In genomic region chr1:1432951-1433803, GRCh38 we compare ENCODE assay signal across 9 cellular contexts. TPM values are rescaled to one million over a fixed set of nuclear protein-coding genes. Genes with fewer than 3 reads are reported as not detected.
A peak's percentile ranks its signal among the peaks of the same experiment; 100 is the strongest.
DNase-seq lines count a peak whose midpoint lies in the region; ATAC-seq, FAIRE-seq and TF ChIP-seq lines count a peak whose summit lies in the region.
"Had no signal": no experiment of that assay in that cellular context is flagged by ENCODE, and none has a peak within 500 bp of the region (broad histone marks: within the 10 kb centered on the region; RNA-seq: fewer than 3 reads in every experiment).

No MANE protein-coding gene starts in this region.

- H2BK15ac ChIP-seq in neuronal stem cell (ENCODE audit: low read length), result peak overlapping the region; percentile 99

- WGBS in esophagus squamous epithelium, 2 donors, result 0 to 25% methylated on average over 1 to 5 of the region's 34 CpGs
- WGBS in neuronal stem cell (ENCODE audit: extremely low coverage in 2 of 2, insufficient read length in 2 of 2, insufficient replicate concordance in 1 of 2), 2 donors, result no CpG with 5 or more reads among the region's 34 CpGs

- H2AK5ac ChIP-seq in neuronal stem cell (ENCODE audit: low read depth, low read length), result peak overlapping the region; percentile 100

- no peak for ATAC-seq in HG03457 (IDR thresholded peaks at IDR 0.05; ENCODE audit: unreplicated experiment)
- no peak for ATAC-seq in GM21576 (IDR thresholded peaks at IDR 0.05; ENCODE audit: unreplicated experiment)
- ATAC-seq in GM19035 (IDR thresholded peaks at IDR 0.05; ENCODE audit: unreplicated experiment), result no peak

- peak overlapping the region; percentile 25 for H2AFZ ChIP-seq in neuronal stem cell (ENCODE audit: low read length)

- no peak for TF ChIP-seq CTCF in esophagus squamous epithelium (IDR thresholded peaks at IDR 0.05)

- DNase-seq in NCI-H526 treated with DMSO at 0.1 percent for 48 hours (lab: John Stamatoyannopoulos, UW) (peak; percentile 64), esophagus squamous epithelium (lab: John Stamatoyannopoulos, UW) (no peak), neuronal stem cell (ENCODE audit: low spot score) (peak; percentile 81), NCI-H146 treated with DMSO at 0.1 percent for 48 hours (lab: John Stamatoyannopoulos, UW; ENCODE audit: unreplicated experiment) (no peak)

- peak overlapping the region; percentile 94 for H2BK5ac ChIP-seq in neuronal stem cell (ENCODE audit: low read length)

- peak in 2 of 4 donors; percentile 26 to 64 for TF ChIP-seq POLR2A in esophagus squamous epithelium (IDR thresholded peaks at IDR 0.05)

- peaks cover 3% of the 10 kb centered on the region for H3K79me1 ChIP-seq in neuronal stem cell (ENCODE audit: low read depth, low read length)

- peak overlapping the region; percentile 92 for H3K23ac ChIP-seq in neuronal stem cell (ENCODE audit: low read depth, low read length, poor library complexity)

- peaks cover 0 to 3% (median 0%) of the 10 kb centered on the region in 3 donors for H3K36me3 ChIP-seq in esophagus squamous epithelium
- no peaks in the 10 kb centered on the region for H3K36me3 ChIP-seq in neuronal stem cell (replicated peaks in 1 of 2; ENCODE audit: control insufficient read depth in 2 of 2, insufficient read depth in 2 of 2, low read length in 2 of 2)

- peak overlapping the region; percentile 84 for H3K14ac ChIP-seq in neuronal stem cell (ENCODE audit: low read length)

- H3K9ac ChIP-seq in neuronal stem cell (ENCODE audit: low read depth, low read length, poor library complexity), result peak overlapping the region; percentile 90

- H3K4me3 ChIP-seq in esophagus squamous epithelium (peak overlapping the region in 3 of 4 donors; percentile 53 to 75 (median 70)), neuronal stem cell (ENCODE audit: low read length in 2 of 2) (peak overlapping the region in 1 of 2 donors; percentile 30)

- peak overlapping the region; percentile 93 to 97 (median 96) for H3K27ac ChIP-seq in esophagus squamous epithelium
- H3K27ac ChIP-seq in neuronal stem cell (replicated peaks; ENCODE audit: low read length), result peak overlapping the region; percentile 89
- H3K27ac ChIP-seq: HL-60 had no signal

- H3K18ac ChIP-seq in neuronal stem cell (ENCODE audit: low read length), result peak overlapping the region; percentile 99

- H3K4me1 ChIP-seq in esophagus squamous epithelium (peaks cover 77 to 99% (median 82%) of the 10 kb centered on the region in 3 donors), neuronal stem cell (ENCODE audit: control insufficient read depth in 2 of 2, insufficient read depth in 1 of 2, low read depth in 1 of 2, low read length in 2 of 2) (peaks cover 45 to 67% of the 10 kb centered on the region in 2 donors)

- H2BK120ac ChIP-seq in neuronal stem cell (ENCODE audit: low read depth, low read length), result peak overlapping the region; percentile 91

- intact Hi-C loops in esophagus squamous epithelium (cut with DNase I), result no loop called here

- H3K9me3 ChIP-seq in esophagus squamous epithelium, result no peaks in the 10 kb centered on the region
- H3K9me3 ChIP-seq in neuronal stem cell (replicated peaks in 1 of 2; ENCODE audit: control insufficient read depth in 2 of 2, insufficient read depth in 1 of 2, low read depth in 1 of 2, low read length in 2 of 2), result peaks cover 0 to 2% of the 10 kb centered on the region in 2 donors

- H3K4me2 ChIP-seq in neuronal stem cell (ENCODE audit: insufficient read depth, low read length, poor library complexity, severe bottlenecking), result peak overlapping the region; percentile 56

- peak overlapping the region; percentile 99 for H4K8ac ChIP-seq in neuronal stem cell (ENCODE audit: low read depth, low read length)

- H3K4ac ChIP-seq in neuronal stem cell (ENCODE audit: low read length), result peak overlapping the region; percentile 87

- peak overlapping the region; percentile 99 for H2BK12ac ChIP-seq in neuronal stem cell (ENCODE audit: low read length)

- FAIRE-seq in G401.6 (lab: Jason Lieb, UNC), result peak; percentile 74

- H3K27me3 ChIP-seq in esophagus squamous epithelium (peaks cover 0 to 23% (median 0%) of the 10 kb centered on the region in 4 donors), neuronal stem cell (ENCODE audit: control insufficient read depth in 3 of 3, insufficient read depth in 3 of 3, low read depth in 1 of 3, low read length in 3 of 3) (peaks cover 0 to 20% (median 5%) of the 10 kb centered on the region in 3 experiments)

- peak overlapping the region; percentile 77 for H4K91ac ChIP-seq in neuronal stem cell (ENCODE audit: low read depth, low read length, poor library complexity)

RNA-seq across cellular contexts. Expression of gene VWA1, which starts 2.3 kb away (rescaled TPM):
- total RNA-seq in esophagus squamous epithelium, result 10 to 100 TPM; 20.0 to 55.0 (median 34.6) TPM
- polyA plus RNA-seq in neuronal stem cell (2013, experiment 1 of 2), result 5.0 TPM
- 4.8 TPM for polyA plus RNA-seq in neuronal stem cell (2013, experiment 2 of 2)

RNA-seq across cellular contexts. Expression of gene ANKRD65, which starts 12.1 kb away (rescaled TPM):
- 10 to 100 TPM in 2 of 4 donors, 1 to 10 TPM in 2; 4.7 to 28.3 (median 14.4) TPM for total RNA-seq in esophagus squamous epithelium
- 2.0 TPM for polyA plus RNA-seq in neuronal stem cell (2013, experiment 1 of 2)
- 2.0 TPM for polyA plus RNA-seq in neuronal stem cell (2013, experiment 2 of 2)

RNA-seq across cellular contexts. Expression of gene ATAD3C, which starts 16.3 kb away (rescaled TPM):
- total RNA-seq in esophagus squamous epithelium, result under 1 TPM; under 0.01 to 1.00 (median 0.28) TPM
- 0.45 TPM for polyA plus RNA-seq in neuronal stem cell (2013, experiment 1 of 2)
- 0.42 TPM for polyA plus RNA-seq in neuronal stem cell (2013, experiment 2 of 2)

RNA-seq across cellular contexts. Expression of gene MRPL20, which starts 26.1 kb away (rescaled TPM):
- 100 to 1,000 TPM in 3 of 4 donors, 10 to 100 TPM in 1; 98.0 to 157 (median 116) TPM for total RNA-seq in esophagus squamous epithelium
- 132 TPM for polyA plus RNA-seq in neuronal stem cell (2013, experiment 1 of 2)
- polyA plus RNA-seq in neuronal stem cell (2013, experiment 2 of 2), result 135 TPM

RNA-seq across cellular contexts. Expression of gene CCNL2, which starts 34.0 kb away (rescaled TPM):
- 100 to 1,000 TPM in 2 of 4 donors, 10 to 100 TPM in 2; 42.5 to 213 (median 104) TPM for total RNA-seq in esophagus squamous epithelium
- polyA plus RNA-seq in neuronal stem cell (2013, experiment 1 of 2), result 91.8 TPM
- 90.5 TPM for polyA plus RNA-seq in neuronal stem cell (2013, experiment 2 of 2)

Comparison
In these comparisons a context has a peak if more than half of its experiments do, and no peak if none do; other contexts are left out.
1. DNase-seq: peak in NCI-H526 treated with DMSO at 0.1 percent for 48 hours (single experiment) and neuronal stem cell (single experiment); none in esophagus squamous epithelium (single experiment) and NCI-H146 treated with DMSO at 0.1 percent for 48 hours (single experiment).